21 cellular contexts compared by ENCODE assay signal in genomic region chr11:66265531-66266377, GRCh38. TPM values are rescaled to one million over a fixed set of nuclear protein-coding genes. Genes with fewer than 3 reads are reported as not detected.
"Had no signal": no experiment of that assay in that cellular context is flagged by ENCODE, and none has a peak within 500 bp of the region (broad histone marks: within the 10 kb centered on the region; RNA-seq: fewer than 3 reads in every experiment).

No MANE protein-coding gene starts in this region.

- H3K4me3 ChIP-seq: neural progenitor cell, uterus had no signal

- H3K27ac ChIP-seq: neural progenitor cell, psoas muscle, suprapubic skin had no signal

- H2AFZ ChIP-seq: neural progenitor cell had no signal

- DNase-seq: cerebellar nuclear complex; effector memory CD8-positive, alpha-beta T cell; foreskin melanocyte; heart right ventricle; hypothalamus; mammary epithelial cell; natural killer cell; occipital lobe; retina; tibial artery; uterus had no signal

- ATAC-seq: effector memory CD8-positive, alpha-beta T cell; left lobe of liver; natural killer cell; psoas muscle had no signal

- H3K27me3 ChIP-seq: heart right ventricle, neural progenitor cell, suprapubic skin, tibial artery, upper lobe of left lung, uterus had no signal

- H3K9me3 ChIP-seq: heart right ventricle, psoas muscle, suprapubic skin, tibial artery, upper lobe of left lung, uterus had no signal

- FAIRE-seq: colon, islet of Langerhans, small intestine had no signal

- H3K9ac ChIP-seq: neural progenitor cell had no signal

- H3K36me3 ChIP-seq: neural progenitor cell, uterus had no signal

RNA-seq across cellular contexts. Expression of gene CNIH2, which starts 12.2 kb away (rescaled TPM):
- total RNA-seq: glomerular endothelial cell, psoas muscle had no signal

RNA-seq across cellular contexts. Expression of gene TMEM151A, which starts 25.9 kb away (rescaled TPM):
- total RNA-seq: lower leg skin, natural killer cell, psoas muscle, suprapubic skin had no signal
